Comparison of ENCODE assay signal across 1 cellular context in the genomic region with DNA sequence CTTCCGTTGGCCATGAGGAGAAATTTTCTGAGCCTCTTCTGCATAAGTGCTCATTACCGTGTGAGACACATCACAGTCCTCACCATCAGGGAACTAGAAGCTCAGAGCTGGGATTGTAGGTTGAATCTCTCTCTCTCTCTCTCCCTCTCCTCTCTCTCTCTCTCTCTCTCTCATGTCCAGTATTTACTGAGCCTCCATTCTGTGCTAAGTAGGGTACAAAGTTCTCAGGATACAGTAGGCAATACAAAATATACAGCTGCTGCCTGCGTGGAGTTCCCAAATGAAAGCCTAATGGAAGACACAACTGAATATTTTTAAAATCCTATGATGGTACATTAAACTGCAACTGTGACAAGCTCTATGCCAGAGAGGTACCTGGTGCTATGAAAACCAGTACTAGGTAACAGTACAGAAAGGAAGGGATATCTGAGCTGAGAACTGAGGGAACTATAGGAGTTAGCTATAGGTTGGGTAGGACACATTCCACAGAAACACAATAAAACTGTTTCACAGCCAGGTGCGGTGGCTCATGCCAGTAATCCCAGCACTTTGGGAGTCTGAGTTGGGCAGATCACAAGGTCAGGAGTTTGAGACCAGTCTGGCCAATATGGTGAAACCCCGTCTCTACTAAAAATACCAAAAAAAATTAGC.
TF ChIP-seq lines count a peak whose summit lies in the region.

No MANE protein-coding gene starts in this region.

TF ChIP-seq in HepG2, 621 proteins besides CTCF, POLR2A, EP300 and RAD21 (continued from another document and continues in another):
- TF ChIP-seq ELF4 (CRISPR knock-in tag; IDR thresholded peaks at IDR 0.05; ENCODE audit: borderline replicate concordance): no peak
- TF ChIP-seq TBX2 (CRISPR knock-in tag; IDR thresholded peaks at IDR 0.05; ENCODE audit: borderline replicate concordance): 0 out of 2 replicates have a peak, but pooled peaks have one; percentile 13
- no peak for TF ChIP-seq KLF6 (CRISPR knock-in tag; IDR thresholded peaks at IDR 0.05)
- TF ChIP-seq ZBTB39 (CRISPR knock-in tag; IDR thresholded peaks at IDR 0.05): no peak
- TF ChIP-seq PREB (CRISPR knock-in tag; IDR thresholded peaks at IDR 0.05): no peak
- TF ChIP-seq MEIS1 (CRISPR knock-in tag; IDR thresholded peaks at IDR 0.05; ENCODE audit: borderline replicate concordance): no peak
- no peak for TF ChIP-seq ZNF737 (CRISPR knock-in tag; IDR thresholded peaks at IDR 0.05; ENCODE audit: borderline replicate concordance)
- TF ChIP-seq ZNF207 (IDR thresholded peaks at IDR 0.05; ENCODE audit: borderline replicate concordance): no peak
- TF ChIP-seq, protein P1, sequence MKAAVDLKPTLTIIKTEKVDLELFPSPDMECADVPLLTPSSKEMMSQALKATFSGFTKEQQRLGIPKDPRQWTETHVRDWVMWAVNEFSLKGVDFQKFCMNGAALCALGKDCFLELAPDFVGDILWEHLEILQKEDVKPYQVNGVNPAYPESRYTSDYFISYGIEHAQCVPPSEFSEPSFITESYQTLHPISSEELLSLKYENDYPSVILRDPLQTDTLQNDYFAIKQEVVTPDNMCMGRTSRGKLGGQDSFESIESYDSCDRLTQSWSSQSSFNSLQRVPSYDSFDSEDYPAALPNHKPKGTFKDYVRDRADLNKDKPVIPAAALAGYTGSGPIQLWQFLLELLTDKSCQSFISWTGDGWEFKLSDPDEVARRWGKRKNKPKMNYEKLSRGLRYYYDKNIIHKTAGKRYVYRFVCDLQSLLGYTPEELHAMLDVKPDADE (CRISPR knock-in tag; IDR thresholded peaks at IDR 0.05): no peak
- TF ChIP-seq FOXO4 (CRISPR knock-in tag; conservative IDR thresholded peaks at IDR 0.05): no peak
- peak; percentile 25; the same call in 1 of the 2 replicates for TF ChIP-seq CCDC6 (CRISPR knock-in tag; IDR thresholded peaks at IDR 0.05)
- no peak for TF ChIP-seq RBAK (CRISPR knock-in tag; IDR thresholded peaks at IDR 0.05)
- TF ChIP-seq ZNF101 (CRISPR knock-in tag; IDR thresholded peaks at IDR 0.05; ENCODE audit: borderline replicate concordance, low read depth): no peak
- TF ChIP-seq, protein P2, sequence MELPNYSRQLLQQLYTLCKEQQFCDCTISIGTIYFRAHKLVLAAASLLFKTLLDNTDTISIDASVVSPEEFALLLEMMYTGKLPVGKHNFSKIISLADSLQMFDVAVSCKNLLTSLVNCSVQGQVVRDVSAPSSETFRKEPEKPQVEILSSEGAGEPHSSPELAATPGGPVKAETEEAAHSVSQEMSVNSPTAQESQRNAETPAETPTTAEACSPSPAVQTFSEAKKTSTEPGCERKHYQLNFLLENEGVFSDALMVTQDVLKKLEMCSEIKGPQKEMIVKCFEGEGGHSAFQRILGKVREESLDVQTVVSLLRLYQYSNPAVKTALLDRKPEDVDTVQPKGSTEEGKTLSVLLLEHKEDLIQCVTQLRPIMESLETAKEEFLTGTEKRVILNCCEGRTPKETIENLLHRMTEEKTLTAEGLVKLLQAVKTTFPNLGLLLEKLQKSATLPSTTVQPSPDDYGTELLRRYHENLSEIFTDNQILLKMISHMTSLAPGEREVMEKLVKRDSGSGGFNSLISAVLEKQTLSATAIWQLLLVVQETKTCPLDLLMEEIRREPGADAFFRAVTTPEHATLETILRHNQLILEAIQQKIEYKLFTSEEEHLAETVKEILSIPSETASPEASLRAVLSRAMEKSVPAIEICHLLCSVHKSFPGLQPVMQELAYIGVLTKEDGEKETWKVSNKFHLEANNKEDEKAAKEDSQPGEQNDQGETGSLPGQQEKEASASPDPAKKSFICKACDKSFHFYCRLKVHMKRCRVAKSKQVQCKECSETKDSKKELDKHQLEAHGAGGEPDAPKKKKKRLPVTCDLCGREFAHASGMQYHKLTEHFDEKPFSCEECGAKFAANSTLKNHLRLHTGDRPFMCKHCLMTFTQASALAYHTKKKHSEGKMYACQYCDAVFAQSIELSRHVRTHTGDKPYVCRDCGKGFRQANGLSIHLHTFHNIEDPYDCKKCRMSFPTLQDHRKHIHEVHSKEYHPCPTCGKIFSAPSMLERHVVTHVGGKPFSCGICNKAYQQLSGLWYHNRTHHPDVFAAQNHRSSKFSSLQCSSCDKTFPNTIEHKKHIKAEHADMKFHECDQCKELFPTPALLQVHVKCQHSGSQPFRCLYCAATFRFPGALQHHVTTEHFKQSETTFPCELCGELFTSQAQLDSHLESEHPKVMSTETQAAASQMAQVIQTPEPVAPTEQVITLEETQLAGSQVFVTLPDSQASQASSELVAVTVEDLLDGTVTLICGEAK (IDR thresholded peaks at IDR 0.05): no peak
- TF ChIP-seq, protein P2 (CRISPR knock-in tag; IDR thresholded peaks at IDR 0.05): no peak
- TF ChIP-seq POGK (CRISPR knock-in tag; conservative IDR thresholded peaks at IDR 0.05): no peak
- TF ChIP-seq ZFP62 (CRISPR knock-in tag; IDR thresholded peaks at IDR 0.05): no peak
- TF ChIP-seq ZIK1 (CRISPR knock-in tag; IDR thresholded peaks at IDR 0.05; ENCODE audit: borderline replicate concordance, low read depth): no peak
- TF ChIP-seq SMYD3 (CRISPR knock-in tag; IDR thresholded peaks at IDR 0.05): no peak
- no peak for TF ChIP-seq SCMH1 (CRISPR knock-in tag; IDR thresholded peaks at IDR 0.05; ENCODE audit: borderline replicate concordance)
- TF ChIP-seq ZSCAN29 (CRISPR knock-in tag; conservative IDR thresholded peaks at IDR 0.05): no peak; the same call in 1 of the 2 replicates
- no peak for TF ChIP-seq KLF11 (CRISPR knock-in tag; IDR thresholded peaks at IDR 0.05)
- no peak for TF ChIP-seq CC2D1A (CRISPR knock-in tag; IDR thresholded peaks at IDR 0.05)
- TF ChIP-seq, protein P3, sequence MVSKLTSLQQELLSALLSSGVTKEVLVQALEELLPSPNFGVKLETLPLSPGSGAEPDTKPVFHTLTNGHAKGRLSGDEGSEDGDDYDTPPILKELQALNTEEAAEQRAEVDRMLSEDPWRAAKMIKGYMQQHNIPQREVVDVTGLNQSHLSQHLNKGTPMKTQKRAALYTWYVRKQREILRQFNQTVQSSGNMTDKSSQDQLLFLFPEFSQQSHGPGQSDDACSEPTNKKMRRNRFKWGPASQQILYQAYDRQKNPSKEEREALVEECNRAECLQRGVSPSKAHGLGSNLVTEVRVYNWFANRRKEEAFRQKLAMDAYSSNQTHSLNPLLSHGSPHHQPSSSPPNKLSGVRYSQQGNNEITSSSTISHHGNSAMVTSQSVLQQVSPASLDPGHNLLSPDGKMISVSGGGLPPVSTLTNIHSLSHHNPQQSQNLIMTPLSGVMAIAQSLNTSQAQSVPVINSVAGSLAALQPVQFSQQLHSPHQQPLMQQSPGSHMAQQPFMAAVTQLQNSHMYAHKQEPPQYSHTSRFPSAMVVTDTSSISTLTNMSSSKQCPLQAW (CRISPR knock-in tag; IDR thresholded peaks at IDR 0.05): 0 out of 2 replicates have a peak, but pooled peaks have one; percentile 13
- TF ChIP-seq BHLHE40 (IDR thresholded peaks at IDR 0.05; ENCODE audit: low read length): no peak
- 0 out of 2 replicates have a peak, but pooled peaks have one; percentile 4 for TF ChIP-seq STAG1 (CRISPR knock-in tag; IDR thresholded peaks at IDR 0.05)
- no peak for TF ChIP-seq DZIP1 (CRISPR knock-in tag; IDR thresholded peaks at IDR 0.05)
- no peak for TF ChIP-seq TOPORS (CRISPR knock-in tag; IDR thresholded peaks at IDR 0.05)
- no peak for TF ChIP-seq ATAD3A (CRISPR knock-in tag; IDR thresholded peaks at IDR 0.05)
- no peak for TF ChIP-seq ZSCAN25 (CRISPR knock-in tag; IDR thresholded peaks at IDR 0.05)
- TF ChIP-seq FIP1L1 (IDR thresholded peaks at IDR 0.05; ENCODE audit: borderline replicate concordance, insufficient read depth, low read depth, low read length): no peak
- no peak for TF ChIP-seq MBNL3 (CRISPR knock-in tag; conservative IDR thresholded peaks at IDR 0.05)
